13 cellular contexts compared by ENCODE assay signal in genomic region chr10:99433378-99434020, GRCh38. TPM values are rescaled to one million over a fixed set of nuclear protein-coding genes. Genes with fewer than 3 reads are reported as not detected.
DNase-seq lines count a peak whose midpoint lies in the region; ATAC-seq and TF ChIP-seq lines count a peak whose summit lies in the region.
"Had no signal": no experiment of that assay in that cellular context is flagged by ENCODE, and none has a peak within 500 bp of the region (broad histone marks: within the 10 kb centered on the region; RNA-seq: fewer than 3 reads in every experiment).

No MANE protein-coding gene starts in this region.

- H3K27me3 ChIP-seq in IMR-90 (ENCODE audit: control insufficient read depth, insufficient read depth, low read length) (no peaks in the 10 kb centered on the region), mesendoderm (ENCODE audit: insufficient read depth, low read length, poor library complexity) (no peaks in the 10 kb centered on the region)

- no peaks in the 10 kb centered on the region; the same call in 1 of the 2 replicates for H3K9me1 ChIP-seq in IMR-90 (ENCODE audit: insufficient read depth, low read length)

- no peak overlapping the region for H4K5ac ChIP-seq in IMR-90 (ENCODE audit: low read depth, low read length)
- no peak overlapping the region for H4K5ac ChIP-seq in mesendoderm (ENCODE audit: low read length)

- peaks cover 0 to 2% (median 0%) of the 10 kb centered on the region in 5 experiments for H3K9me3 Mint-ChIP-seq in brain
- no peaks in the 10 kb centered on the region for H3K9me3 Mint-ChIP-seq in activated CD8-positive, alpha-beta T cell treated with anti-CD3 and anti-CD28 coated beads, Interleukin-2, amount 10 ng/mL, durations not matched to agents 7 days and 5 days (ENCODE audit: insufficient read depth)

- no peak for ATAC-seq in IMR-90 (ENCODE audit: low read depth)
- ATAC-seq in activated CD8-positive, alpha-beta T cell treated with anti-CD3 and anti-CD28 coated beads, Interleukin-2, amount 10 ng/mL, durations not matched to agents 7 days and 5 days = no peak
- ATAC-seq: stimulated activated naive CD8-positive, alpha-beta T cell treated with anti-CD3 and anti-CD28 coated beads, Interleukin-15, Interleukin-2, amounts not matched to agents 100 U/mL and 50 U/mL, for 24 hours had no signal

- H3K79me1 ChIP-seq in IMR-90 (ENCODE audit: low read depth in 1 of 2, low read length in 2 of 2) = peaks cover 14 to 42% of the 10 kb centered on the region in 2 experiments
- H3K79me1 ChIP-seq in mesendoderm (ENCODE audit: low read length) = peaks cover 6% of the 10 kb centered on the region

- no CpG with 5 or more reads among the region's 1 CpG for WGBS in IMR-90 (ENCODE audit: extremely low coverage in 2 of 2, insufficient read length in 1 of 2), 2 experiments
- WGBS in mesendoderm (ENCODE audit: extremely low coverage, insufficient coverage, low lambda C conversion rate) = no CpG with 5 or more reads among the region's 1 CpG

- no peak overlapping the region for H2BK20ac ChIP-seq in IMR-90 (ENCODE audit: low read depth, low read length)

- no peak; the same call in 1 of the 2 replicates for TF ChIP-seq CTCF in IMR-90 (conservative IDR thresholded peaks at IDR 0.05; ENCODE audit: low read depth, low read length)
- TF ChIP-seq CTCF in brain (conservative IDR thresholded peaks at IDR 0.05) = peak in 1 of 2 experiments; percentile 29

- POLR2A ChIA-PET in IMR-90 (lab: Charles Lee; ENCODE audit: unreplicated experiment) = no interaction called here
- POLR2A ChIA-PET in activated CD8-positive, alpha-beta T cell treated with anti-CD3 and anti-CD28 coated beads, Interleukin-2, amount 10 ng/mL, durations not matched to agents 7 days and 5 days (lab: Charles Lee) = no interaction called here

- peaks cover 13% of the 10 kb centered on the region for H3K27me3 Mint-ChIP-seq in brain
- H3K27me3 Mint-ChIP-seq in activated CD8-positive, alpha-beta T cell treated with anti-CD3 and anti-CD28 coated beads, Interleukin-2, amount 10 ng/mL, durations not matched to agents 7 days and 5 days (ENCODE audit: low read depth) = no peaks in the 10 kb centered on the region

- H3K14ac ChIP-seq in IMR-90 (replicated peaks; ENCODE audit: low read depth, low read length) = no peak overlapping the region

- no peak overlapping the region for H3K23ac ChIP-seq in IMR-90 (ENCODE audit: low read depth, low read length)
- no peak overlapping the region for H3K23ac ChIP-seq in mesendoderm (ENCODE audit: low read length)

- no peaks in the 10 kb centered on the region for H4K20me1 ChIP-seq in IMR-90 (ENCODE audit: insufficient read depth, low read length)

- BruUV-seq in IMR-90 (replicated peaks; lab: Mats Ljungman, UMichigan) = no TSS peak

- H3K4me3 ChIP-seq in IMR-90 (ENCODE audit: insufficient read depth, low read depth, low read length) = no peak overlapping the region
- H3K4me3 ChIP-seq in mesendoderm (ENCODE audit: low read length) = no peak overlapping the region

- H3K36me3 ChIP-seq in IMR-90 (ENCODE audit: control insufficient read depth, insufficient read depth, low read length) (0 out of 2 replicates have a peak, but pooled peaks cover 1% of the 10 kb centered on the region), mesendoderm (ENCODE audit: control insufficient read depth, insufficient read depth, low read length) (no peaks in the 10 kb centered on the region)

- dilution Hi-C loops in IMR-90 (cut with HindIII; ENCODE audit: low sequenced_read_pairs, unreplicated experiment) = no loop called here

- no peak overlapping the region for H2AK9ac ChIP-seq in IMR-90 (replicated peaks; ENCODE audit: low read depth, low read length, poor library complexity)

- H3K4me3 Mint-ChIP-seq in brain = peak overlapping the region in 3 of 5 experiments; percentile 54 to 99 (median 77)
- no peak overlapping the region for H3K4me3 Mint-ChIP-seq in activated CD8-positive, alpha-beta T cell treated with anti-CD3 and anti-CD28 coated beads, Interleukin-2, amount 10 ng/mL, durations not matched to agents 7 days and 5 days

- H3K56ac ChIP-seq in IMR-90 (ENCODE audit: extremely low read depth, insufficient read depth, low read length) = no peak overlapping the region
- no peak overlapping the region for H3K56ac ChIP-seq in mesendoderm (ENCODE audit: low read length)

- intact Hi-C loops in IMR-90 (cut with micrococcal nuclease) = loop anchor here (5.0 kb wide), 1 partner anchor 279 kb away; no protein-coding TSS in a partner anchor

- DNase-seq in DMS53 (lab: John Stamatoyannopoulos, UW) (peak; percentile 36), IMR-90 (no peak), mesendoderm (peak; percentile 21), RKO (ENCODE audit: low spot score) (no peak)
- DNase-seq in activated CD8-positive, alpha-beta T cell treated with anti-CD3 and anti-CD28 coated beads, Interleukin-2, amount 10 ng/mL, durations not matched to agents 7 days and 5 days = no peak
- DNase-seq in stimulated activated CD4-positive, alpha-beta T cell treated with anti-CD3 and anti-CD28 coated beads, Interleukin-12 subunit alpha, Interleukin-12 subunit beta, amount 100 ng/mL, for 4 hours = no peak
- DNase-seq in activated naive CD4-positive, alpha-beta T cell treated with anti-CD3 and anti-CD28 coated beads, Interleukin-2, amount 50 U/mL, for 16 hours = no peak
- DNase-seq: amygdala; DMS153; NCI-H2081 treated with DMSO at 0.1 percent for 48 hours; stimulated activated naive CD8-positive, alpha-beta T cell treated with anti-CD3 and anti-CD28 coated beads, Interleukin-15, Interleukin-2, amounts not matched to agents 100 U/mL and 50 U/mL, for 24 hours; SW 1271 had no signal

- no peak for TF ChIP-seq POLR2A in IMR-90 (IDR thresholded peaks at IDR 0.05; ENCODE audit: low read depth, low read length)

- no peak overlapping the region for H3K4me2 ChIP-seq in IMR-90 (ENCODE audit: low read depth, low read length)
- H3K4me2 ChIP-seq in mesendoderm (ENCODE audit: low read length) = no peak overlapping the region

- H4K8ac ChIP-seq in IMR-90 (ENCODE audit: low read depth in 2 of 2, low read length in 2 of 2) = no peak overlapping the region
- H4K8ac ChIP-seq in mesendoderm (ENCODE audit: low read depth, low read length) = no peak overlapping the region

- H3K4me1 ChIP-seq in IMR-90 (ENCODE audit: control insufficient read depth, insufficient read depth, low read length) (peaks cover 2% of the 10 kb centered on the region; the same call in 1 of the 2 replicates), mesendoderm (ENCODE audit: control insufficient read depth, low read depth, low read length) (peaks cover 4% of the 10 kb centered on the region)

- peaks cover 10% of the 10 kb centered on the region for H3K79me2 ChIP-seq in mesendoderm (ENCODE audit: control insufficient read depth, insufficient read depth, low read length)

- H2BK120ac ChIP-seq in IMR-90 (ENCODE audit: low read depth, low read length) (no peak overlapping the region), mesendoderm (ENCODE audit: low read depth, low read length) (no peak overlapping the region)

- H2AFZ ChIP-seq in IMR-90 (replicated peaks; ENCODE audit: low read length, poor library complexity) = no peak overlapping the region

- H3K27ac ChIP-seq in IMR-90 (ENCODE audit: insufficient read depth, low read length) (no peak overlapping the region), mesendoderm (ENCODE audit: low read depth, low read length) (no peak overlapping the region)

- CTCF ChIA-PET in IMR-90 (lab: Yijun Ruan, JAX) = no interaction called here
- CTCF ChIA-PET in activated CD8-positive, alpha-beta T cell treated with anti-CD3 and anti-CD28 coated beads, Interleukin-2, amount 10 ng/mL, durations not matched to agents 7 days and 5 days (lab: Charles Lee) = interaction anchor here (1.5 to 4.5 kb wide), 2 partner anchors 41 to 45 kb away, joined by 3 to 19 read pairs; no protein-coding TSS in a partner anchor

- H2BK15ac ChIP-seq in IMR-90 (ENCODE audit: low read depth, low read length) (no peak overlapping the region), mesendoderm (replicated peaks; ENCODE audit: low read depth) (no peak overlapping the region)

- in situ Hi-C loops in IMR-90 (cut with MboI; ENCODE audit: low sequenced_read_pairs) = loop anchor here (5.0 to 10.0 kb wide), 2 partner anchors 179 to 281 kb away; no protein-coding TSS in a partner anchor

- peak overlapping the region in 3 of 5 experiments; percentile 14 to 98 (median 57) for H3K27ac Mint-ChIP-seq in brain
- H3K27ac Mint-ChIP-seq in activated CD8-positive, alpha-beta T cell treated with anti-CD3 and anti-CD28 coated beads, Interleukin-2, amount 10 ng/mL, durations not matched to agents 7 days and 5 days = no peak overlapping the region

- H3K9ac ChIP-seq in IMR-90 (ENCODE audit: low read depth, low read length) (no peak overlapping the region), mesendoderm (ENCODE audit: low read length) (no peak overlapping the region)

- H2AK5ac ChIP-seq in IMR-90 (ENCODE audit: low read depth, low read length) = no peak overlapping the region
- no peak overlapping the region for H2AK5ac ChIP-seq in mesendoderm (ENCODE audit: low read length)

- no peak overlapping the region for H3K4ac ChIP-seq in IMR-90 (ENCODE audit: low read depth, low read length)
- no peak overlapping the region for H3K4ac ChIP-seq in mesendoderm (ENCODE audit: low read depth, low read length)

- no peak overlapping the region for H3K18ac ChIP-seq in IMR-90 (ENCODE audit: low read depth, low read length)
- no peak overlapping the region for H3K18ac ChIP-seq in mesendoderm (ENCODE audit: low read length)

- peaks cover 4% of the 10 kb centered on the region for H3K36me3 Mint-ChIP-seq in brain
- H3K36me3 Mint-ChIP-seq in activated CD8-positive, alpha-beta T cell treated with anti-CD3 and anti-CD28 coated beads, Interleukin-2, amount 10 ng/mL, durations not matched to agents 7 days and 5 days (ENCODE audit: low read depth) = peaks cover 7% of the 10 kb centered on the region

- no peak for TF ChIP-seq RAD21 in IMR-90 (IDR thresholded peaks at IDR 0.05; ENCODE audit: low read length)

- no peaks in the 10 kb centered on the region for H3K9me3 ChIP-seq in IMR-90 (ENCODE audit: control insufficient read depth, insufficient read depth, low read length)

- H3K4me1 Mint-ChIP-seq in brain = peaks cover 69% of the 10 kb centered on the region
- H3K4me1 Mint-ChIP-seq in activated CD8-positive, alpha-beta T cell treated with anti-CD3 and anti-CD28 coated beads, Interleukin-2, amount 10 ng/mL, durations not matched to agents 7 days and 5 days (ENCODE audit: low read depth) = peaks cover 37% of the 10 kb centered on the region

- H2BK5ac ChIP-seq in IMR-90 (ENCODE audit: low read depth, low read length, poor library complexity, severe bottlenecking) (no peak overlapping the region), mesendoderm (ENCODE audit: low read length) (no peak overlapping the region)

- no peak overlapping the region for H4K91ac ChIP-seq in IMR-90 (ENCODE audit: insufficient read depth, low read depth, low read length)

RNA-seq across cellular contexts. Expression of gene GOT1, which starts 3.1 kb away (rescaled TPM):
- 38.6 and 46.1 TPM in 2 replicates for total RNA-seq in IMR-90 (2012; rRNA removed)
- polyA plus RNA-seq in IMR-90 (2012; rRNA removed) (29.2 and 29.4 TPM in 2 replicates), brain (ENCODE audit: insufficient read depth, low read depth, low replicate concordance) (101 TPM)
- 11.5 and 14.4 TPM in 2 replicates for polyA plus RNA-seq in IMR-90 (2012; cell fraction: cytosol; rRNA removed)
- 9.2 and 22.7 TPM in 2 replicates for polyA plus RNA-seq in IMR-90 (2012; cell fraction: nucleus; rRNA removed; ENCODE audit: low replicate concordance)
- polyA plus RNA-seq in mesendoderm (2013, experiment 1 of 2) = 39.0 TPM
- 41.3 TPM for polyA plus RNA-seq in mesendoderm (2013, experiment 2 of 2)
- total RNA-seq in activated CD8-positive, alpha-beta T cell treated with anti-CD3 and anti-CD28 coated beads, Interleukin-2, amount 10 ng/mL, durations not matched to agents 7 days and 5 days = 10 to 100 TPM; 31.2 to 37.1 TPM

Comparison
In these comparisons a context has a peak if more than half of its experiments do, and no peak if none do; other contexts are left out.
1. DNase-seq: peak in DMS53 (single experiment) and mesendoderm (single experiment); none in IMR-90 (single experiment), RKO (single experiment), activated CD8-positive, alpha-beta T cell treated with anti-CD3 and anti-CD28 coated beads, Interleukin-2, amount 10 ng/mL, durations not matched to agents 7 days and 5 days (single experiment), stimulated activated CD4-positive, alpha-beta T cell treated with anti-CD3 and anti-CD28 coated beads, Interleukin-12 subunit alpha, Interleukin-12 subunit beta, amount 100 ng/mL, for 4 hours (single experiment) and activated naive CD4-positive, alpha-beta T cell treated with anti-CD3 and anti-CD28 coated beads, Interleukin-2, amount 50 U/mL, for 16 hours (single experiment).